In genomic region chr4:4259484-4260100, GRCh38 we compare ENCODE assay signal across 17 cellular contexts. TPM values are rescaled to one million over a fixed set of nuclear protein-coding genes. Genes with fewer than 3 reads are reported as not detected.
DNase-seq lines count a peak whose midpoint lies in the region; ATAC-seq and TF ChIP-seq lines count a peak whose summit lies in the region.
"Had no signal": no experiment of that assay in that cellular context is flagged by ENCODE, and none has a peak within 500 bp of the region (broad histone marks: within the 10 kb centered on the region; RNA-seq: fewer than 3 reads in every experiment).

No MANE protein-coding gene starts in this region.

- H3K36me3 Mint-ChIP-seq in WTC11, result no peaks in the 10 kb centered on the region

- no peak overlapping the region for H3K27ac Mint-ChIP-seq in WTC11
- H3K27ac Mint-ChIP-seq: stimulated activated naive CD8-positive, alpha-beta T cell treated with anti-CD3 and anti-CD28 coated beads, Interleukin-15, Interleukin-2, amounts not matched to agents 100 ng/mL and 50 ng/mL, for 24 hours; T-helper 2 cell treated with Interferon-gamma antibody and Interleukin-4, amounts not matched to agents 5 μg/mL and 100 μg/mL, for 36 hours had no signal

- H4K8ac ChIP-seq in IMR-90 (ENCODE audit: low read depth in 2 of 2, low read length in 2 of 2), result no peak overlapping the region

- no peak overlapping the region for H3K14ac ChIP-seq in IMR-90 (replicated peaks; ENCODE audit: low read depth, low read length)

- in situ Hi-C loops in IMR-90 (cut with MboI; ENCODE audit: low sequenced_read_pairs), result no loop called here

- H3K9ac ChIP-seq in IMR-90 (ENCODE audit: low read depth, low read length), result no peak overlapping the region

- no peak overlapping the region for H2BK5ac ChIP-seq in IMR-90 (ENCODE audit: low read depth, low read length, poor library complexity, severe bottlenecking)

- TF ChIP-seq POLR2A in IMR-90 (IDR thresholded peaks at IDR 0.05; ENCODE audit: low read depth, low read length), result no peak

- H3K4me1 Mint-ChIP-seq in WTC11, result no peaks in the 10 kb centered on the region

- intact Hi-C loops in IMR-90 (cut with micrococcal nuclease), result loop anchor here (1.0 to 2.0 kb wide), 2 partner anchors 74 to 171 kb away; no protein-coding TSS in a partner anchor
- intact Hi-C loops in mucosa of descending colon (cut with DNase I, micrococcal nuclease), result loop anchor here in 1 of 2 donors (10.0 kb wide), 1 partner anchor 75 kb away; no protein-coding TSS in a partner anchor

- no peaks in the 10 kb centered on the region for H4K20me1 ChIP-seq in IMR-90 (ENCODE audit: insufficient read depth, low read length)

- BruUV-seq in IMR-90 (replicated peaks; lab: Mats Ljungman, UMichigan), result no TSS peak

- no peak overlapping the region for H3K23ac ChIP-seq in IMR-90 (ENCODE audit: low read depth, low read length)

- H3K4me2 ChIP-seq in IMR-90 (ENCODE audit: low read depth, low read length), result no peak overlapping the region; the same call in 1 of the 2 replicates

- H3K27me3 Mint-ChIP-seq in WTC11 (ENCODE audit: low read depth), result peaks cover 5% of the 10 kb centered on the region; the same call in 1 of the 2 replicates
- H3K27me3 Mint-ChIP-seq: stimulated activated naive CD8-positive, alpha-beta T cell treated with anti-CD3 and anti-CD28 coated beads, Interleukin-15, Interleukin-2, amounts not matched to agents 100 ng/mL and 50 ng/mL, for 24 hours had no signal

- H2AFZ ChIP-seq in IMR-90 (replicated peaks; ENCODE audit: low read length, poor library complexity), result peak overlapping the region; percentile 4

- no peak overlapping the region for H2BK15ac ChIP-seq in IMR-90 (ENCODE audit: low read depth, low read length)

- no peak overlapping the region for H4K91ac ChIP-seq in IMR-90 (ENCODE audit: insufficient read depth, low read depth, low read length)

- H3K4ac ChIP-seq in IMR-90 (ENCODE audit: low read depth, low read length), result no peak overlapping the region

- H2AK5ac ChIP-seq in IMR-90 (ENCODE audit: low read depth, low read length), result no peak overlapping the region

- ATAC-seq in IMR-90 (ENCODE audit: low read depth) (no peak), WTC11 (no peak), mucosa of descending colon (peak; percentile 34), GM21526 (IDR thresholded peaks at IDR 0.05; ENCODE audit: low FRiP score, unreplicated experiment) (no peak)

- H3K4me1 ChIP-seq in IMR-90 (ENCODE audit: control insufficient read depth, insufficient read depth, low read length) (peaks cover 1% of the 10 kb centered on the region; the same call in 1 of the 2 replicates), mucosa of descending colon (ENCODE audit: low read depth) (peaks cover 2% of the 10 kb centered on the region)
- H3K4me1 ChIP-seq: uterus had no signal

- H3K9me3 Mint-ChIP-seq in WTC11, result peaks cover 5% of the 10 kb centered on the region; the same call in 1 of the 2 replicates
- H3K9me3 Mint-ChIP-seq: stimulated activated naive CD8-positive, alpha-beta T cell treated with anti-CD3 and anti-CD28 coated beads, Interleukin-15, Interleukin-2, amounts not matched to agents 100 ng/mL and 50 ng/mL, for 24 hours; T-helper 2 cell treated with Interferon-gamma antibody and Interleukin-4, amounts not matched to agents 5 μg/mL and 100 μg/mL, for 36 hours had no signal

- DNase-seq in COLO829 (ENCODE audit: low spot score) (peak; percentile 15), IMR-90 (no peak), WTC11 (ENCODE audit: low spot score) (no peak), mucosa of descending colon (no peak), NCI-H2029 treated with DMSO at 0.1 percent for 48 hours (lab: John Stamatoyannopoulos, UW) (no peak)
- no peak for DNase-seq in activated T-cell treated with anti-CD3 and anti-CD28 coated beads, Interleukin-2, amount 50 U/mL, for 1 hour
- DNase-seq in stimulated activated CD4-positive, alpha-beta T cell treated with anti-CD3 and anti-CD28 coated beads, Interleukin-2, amount 100 ng/mL, for 24 hours, result no peak
- DNase-seq: activated CD4-positive, CD25-positive, alpha-beta regulatory T cell treated with anti-CD3 and anti-CD28 coated beads, Interleukin-2, amount 50 U/mL, for 72 hours; aorta; glutamatergic neuron; islet precursor cell; NCI-H187; posterior cingulate gyrus; uterus had no signal

- POLR2A ChIA-PET in IMR-90 (lab: Charles Lee; ENCODE audit: unreplicated experiment) (interaction anchor here (0.6 kb wide), 1 partner anchor 147 kb away, joined by 3 read pairs; no protein-coding TSS in a partner anchor), WTC11 (lab: Charles Lee) (no interaction called here)

- TF ChIP-seq CTCF in IMR-90 (conservative IDR thresholded peaks at IDR 0.05; ENCODE audit: low read depth, low read length) (no peak), WTC11 (IDR thresholded peaks at IDR 0.05) (no peak), mucosa of descending colon (IDR thresholded peaks at IDR 0.05) (no peak)

- H2BK120ac ChIP-seq in IMR-90 (ENCODE audit: low read depth, low read length), result no peak overlapping the region

- H2AK9ac ChIP-seq in IMR-90 (replicated peaks; ENCODE audit: low read depth, low read length, poor library complexity), result no peak overlapping the region

- H3K36me3 ChIP-seq in IMR-90 (ENCODE audit: control insufficient read depth, insufficient read depth, low read length) (no peaks in the 10 kb centered on the region), mucosa of descending colon (ENCODE audit: low read depth) (no peaks in the 10 kb centered on the region)
- H3K36me3 ChIP-seq: uterus had no signal

- H3K4me3 ChIP-seq in IMR-90 (ENCODE audit: insufficient read depth, low read depth, low read length), result no peak overlapping the region
- no peak overlapping the region for H3K4me3 ChIP-seq in mucosa of descending colon
- H3K4me3 ChIP-seq: uterus had no signal

- no peaks in the 10 kb centered on the region for H3K79me1 ChIP-seq in IMR-90 (ENCODE audit: low read depth in 1 of 2, low read length in 2 of 2)

- no peak for TF ChIP-seq RAD21 in IMR-90 (IDR thresholded peaks at IDR 0.05; ENCODE audit: low read length)

- no peak overlapping the region for H2BK20ac ChIP-seq in IMR-90 (ENCODE audit: low read depth, low read length)

- dilution Hi-C loops in IMR-90 (cut with HindIII; ENCODE audit: low sequenced_read_pairs, unreplicated experiment), result no loop called here

- no peak overlapping the region for H3K18ac ChIP-seq in IMR-90 (ENCODE audit: low read depth, low read length)

- H4K5ac ChIP-seq in IMR-90 (ENCODE audit: low read depth, low read length), result no peak overlapping the region

- H3K4me3 Mint-ChIP-seq in WTC11, result no peak overlapping the region
- H3K4me3 Mint-ChIP-seq: stimulated activated naive CD8-positive, alpha-beta T cell treated with anti-CD3 and anti-CD28 coated beads, Interleukin-15, Interleukin-2, amounts not matched to agents 100 ng/mL and 50 ng/mL, for 24 hours; T-helper 2 cell treated with Interferon-gamma antibody and Interleukin-4, amounts not matched to agents 5 μg/mL and 100 μg/mL, for 36 hours had no signal

- H3K9me3 ChIP-seq in IMR-90 (ENCODE audit: control insufficient read depth, insufficient read depth, low read length) (no peaks in the 10 kb centered on the region), mucosa of descending colon (no peaks in the 10 kb centered on the region)
- H3K9me3 ChIP-seq: uterus had no signal

- no peaks in the 10 kb centered on the region for H3K9me1 ChIP-seq in IMR-90 (ENCODE audit: insufficient read depth, low read length)

- H3K27ac ChIP-seq in IMR-90 (ENCODE audit: insufficient read depth, low read length), result no peak overlapping the region

- no CpG with 5 or more reads among the region's 9 CpGs for WGBS in IMR-90 (ENCODE audit: extremely low coverage in 2 of 2, insufficient read length in 1 of 2), 2 experiments

- H3K27me3 ChIP-seq in IMR-90 (ENCODE audit: control insufficient read depth, insufficient read depth, low read length), result peaks cover 18% of the 10 kb centered on the region
- H3K27me3 ChIP-seq: uterus had no signal

- CTCF ChIA-PET in IMR-90 (lab: Yijun Ruan, JAX), result interaction anchor here (0.5 to 2.8 kb wide), 17 partner anchors 8 to 180 kb away, joined by 3 to 19 read pairs (median 4); partner anchors contain the start of genes LYAR, TMEM128 and ZBTB49
- CTCF ChIA-PET in WTC11 (lab: Charles Lee), result interaction anchor here (0.5 to 1.7 kb wide), 11 partner anchors 8 to 171 kb away, joined by 3 to 5 read pairs (median 3); partner anchors contain the start of genes LYAR, TMEM128 and ZBTB49

- H3K56ac ChIP-seq in IMR-90 (ENCODE audit: extremely low read depth, insufficient read depth, low read length), result no peak overlapping the region

TF ChIP-seq in IMR-90, 13 proteins besides CTCF, POLR2A, EP300 and RAD21 (continues in another document):
- no peak for TF ChIP-seq SMC3 (IDR thresholded peaks at IDR 0.05; ENCODE audit: low read depth, low read length)
- no peak for TF ChIP-seq RFX5 (IDR thresholded peaks at IDR 0.05; ENCODE audit: low read depth, low read length)

TF ChIP-seq in WTC11, 78 proteins besides CTCF, POLR2A, EP300 and RAD21:
- TF ChIP-seq CBFB (CRISPR knock-in tag; IDR thresholded peaks at IDR 0.05; ENCODE audit: low read depth) (no peak), GABPB1 (CRISPR knock-in tag; IDR thresholded peaks at IDR 0.05) (peak; percentile 45; the same call in 1 of the 2 replicates), NFE2L1 (CRISPR knock-in tag; IDR thresholded peaks at IDR 0.05) (no peak)

RNA-seq across cellular contexts. Expression of gene TMEM128, which starts 11.6 kb away (rescaled TPM):
- total RNA-seq in IMR-90 (2012; rRNA removed) (21.9 and 27.2 TPM in 2 replicates), WTC11 (2021) (21.1 to 26.5 TPM (median 25.4 TPM) in 3 replicates), mucosa of descending colon (10 to 100 TPM; 14.9 to 20.7 (median 19.6) TPM)
- 16.3 and 22.6 TPM in 2 replicates for polyA plus RNA-seq in IMR-90 (2012; rRNA removed)
- 8.9 and 12.6 TPM in 2 replicates for polyA plus RNA-seq in IMR-90 (2012; cell fraction: cytosol; rRNA removed)
- 3.7 and 11.2 TPM in 2 replicates for polyA plus RNA-seq in IMR-90 (2012; cell fraction: nucleus; rRNA removed; ENCODE audit: low replicate concordance)

RNA-seq across cellular contexts. Expression of gene LYAR, which starts 30.4 kb away (rescaled TPM):
- total RNA-seq in IMR-90 (2012; rRNA removed) (5.4 and 13.9 TPM in 2 replicates), WTC11 (2021) (32.1 to 36.8 TPM (median 34.1 TPM) in 3 replicates), mucosa of descending colon (10 to 100 TPM in 1 of 3 donors, 1 to 10 TPM in 2; 5.2 to 12.9 (median 8.2) TPM)
- polyA plus RNA-seq in IMR-90 (2012; rRNA removed), result 7.2 and 8.2 TPM in 2 replicates
- polyA plus RNA-seq in IMR-90 (2012; cell fraction: cytosol; rRNA removed), result 1.4 and 3.6 TPM in 2 replicates
- polyA plus RNA-seq in IMR-90 (2012; cell fraction: nucleus; rRNA removed; ENCODE audit: low replicate concordance), result 0.60 and 3.7 TPM in 2 replicates

RNA-seq across cellular contexts. Expression of gene ZBTB49, which starts 30.5 kb away (rescaled TPM):
- total RNA-seq in IMR-90 (2012; rRNA removed) (4.2 and 4.8 TPM in 2 replicates), WTC11 (2021) (4.4 to 7.4 TPM (median 5.6 TPM) in 3 replicates), mucosa of descending colon (1 to 10 TPM; 3.5 to 8.9 (median 8.4) TPM)
- 3.2 TPM in 2 replicates for polyA plus RNA-seq in IMR-90 (2012; rRNA removed)
- 0.92 and 1.1 TPM in 2 replicates for polyA plus RNA-seq in IMR-90 (2012; cell fraction: cytosol; rRNA removed)
- polyA plus RNA-seq in IMR-90 (2012; cell fraction: nucleus; rRNA removed; ENCODE audit: low replicate concordance), result 4.7 and 6.9 TPM in 2 replicates

RNA-seq across cellular contexts. Expression of gene OTOP1, which starts 32.9 kb away (rescaled TPM):
- not detected in 2 replicates for total RNA-seq in IMR-90 (2012; rRNA removed)
- polyA plus RNA-seq in IMR-90 (2012; rRNA removed), result not detected in 2 replicates
- polyA plus RNA-seq in IMR-90 (2012; cell fraction: cytosol; rRNA removed), result not detected in 2 replicates
- polyA plus RNA-seq in IMR-90 (2012; cell fraction: nucleus; rRNA removed; ENCODE audit: low replicate concordance), result not detected in 2 replicates
- not detected in 3 replicates for total RNA-seq in WTC11 (2021)
- total RNA-seq in mucosa of descending colon, result not detected
- total RNA-seq: aorta, uterus had no signal
- polyA plus RNA-seq: aorta had no signal
